1 cellular context compared by ENCODE assay signal in genomic region chr7:127379642-127380041, GRCh38.
TF ChIP-seq lines count a peak whose summit lies in the region.

No MANE protein-coding gene starts in this region.

TF ChIP-seq in HepG2, 621 proteins besides CTCF, POLR2A, EP300 and RAD21:
- no peak for TF ChIP-seq ZBTB26 (CRISPR knock-in tag; IDR thresholded peaks at IDR 0.05; ENCODE audit: borderline replicate concordance)
- TF ChIP-seq HNRNPK (IDR thresholded peaks at IDR 0.05; ENCODE audit: low read depth, low read length, poor library complexity, severe bottlenecking): peak; percentile 86
- TF ChIP-seq SP5 (CRISPR knock-in tag; IDR thresholded peaks at IDR 0.05; ENCODE audit: borderline replicate concordance, low read depth): no peak
- no peak for TF ChIP-seq HHEX (CRISPR knock-in tag; IDR thresholded peaks at IDR 0.05)
- no peak for TF ChIP-seq PATZ1 (CRISPR knock-in tag; IDR thresholded peaks at IDR 0.05)
